ENCODE assay signal across 2 cellular contexts in the genomic region with DNA sequence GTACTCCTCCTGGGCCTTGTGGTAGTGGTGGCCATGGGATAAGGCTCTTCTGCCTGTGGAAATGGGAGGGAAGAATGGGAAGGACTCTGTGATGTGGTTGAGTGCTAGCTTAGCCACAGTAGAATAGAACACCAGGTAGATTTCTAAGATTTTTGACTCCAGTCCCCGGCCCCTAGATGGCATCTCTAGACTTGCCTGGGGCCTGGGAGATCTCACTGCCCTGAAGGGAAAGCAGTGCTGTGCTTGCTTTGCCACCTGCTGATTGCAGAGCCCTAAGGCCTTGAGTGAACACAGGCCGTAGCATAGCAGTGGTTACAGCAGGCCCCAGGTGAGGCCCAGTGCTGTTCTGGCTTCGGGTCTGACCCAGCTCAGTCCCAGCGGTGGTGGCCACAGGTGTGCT.
A peak's percentile ranks its signal among the peaks of the same experiment; 100 is the strongest.
TF ChIP-seq lines count a peak whose summit lies in the region.

No MANE protein-coding gene starts in this region.

TF ChIP-seq in HepG2, 621 proteins besides CTCF, POLR2A, EP300 and RAD21:
- TF ChIP-seq, protein P1, sequence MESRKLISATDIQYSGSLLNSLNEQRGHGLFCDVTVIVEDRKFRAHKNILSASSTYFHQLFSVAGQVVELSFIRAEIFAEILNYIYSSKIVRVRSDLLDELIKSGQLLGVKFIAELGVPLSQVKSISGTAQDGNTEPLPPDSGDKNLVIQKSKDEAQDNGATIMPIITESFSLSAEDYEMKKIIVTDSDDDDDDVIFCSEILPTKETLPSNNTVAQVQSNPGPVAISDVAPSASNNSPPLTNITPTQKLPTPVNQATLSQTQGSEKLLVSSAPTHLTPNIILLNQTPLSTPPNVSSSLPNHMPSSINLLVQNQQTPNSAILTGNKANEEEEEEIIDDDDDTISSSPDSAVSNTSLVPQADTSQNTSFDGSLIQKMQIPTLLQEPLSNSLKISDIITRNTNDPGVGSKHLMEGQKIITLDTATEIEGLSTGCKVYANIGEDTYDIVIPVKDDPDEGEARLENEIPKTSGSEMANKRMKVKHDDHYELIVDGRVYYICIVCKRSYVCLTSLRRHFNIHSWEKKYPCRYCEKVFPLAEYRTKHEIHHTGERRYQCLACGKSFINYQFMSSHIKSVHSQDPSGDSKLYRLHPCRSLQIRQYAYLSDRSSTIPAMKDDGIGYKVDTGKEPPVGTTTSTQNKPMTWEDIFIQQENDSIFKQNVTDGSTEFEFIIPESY (CRISPR knock-in tag; IDR thresholded peaks at IDR 0.05): no peak
- TF ChIP-seq, protein P2, sequence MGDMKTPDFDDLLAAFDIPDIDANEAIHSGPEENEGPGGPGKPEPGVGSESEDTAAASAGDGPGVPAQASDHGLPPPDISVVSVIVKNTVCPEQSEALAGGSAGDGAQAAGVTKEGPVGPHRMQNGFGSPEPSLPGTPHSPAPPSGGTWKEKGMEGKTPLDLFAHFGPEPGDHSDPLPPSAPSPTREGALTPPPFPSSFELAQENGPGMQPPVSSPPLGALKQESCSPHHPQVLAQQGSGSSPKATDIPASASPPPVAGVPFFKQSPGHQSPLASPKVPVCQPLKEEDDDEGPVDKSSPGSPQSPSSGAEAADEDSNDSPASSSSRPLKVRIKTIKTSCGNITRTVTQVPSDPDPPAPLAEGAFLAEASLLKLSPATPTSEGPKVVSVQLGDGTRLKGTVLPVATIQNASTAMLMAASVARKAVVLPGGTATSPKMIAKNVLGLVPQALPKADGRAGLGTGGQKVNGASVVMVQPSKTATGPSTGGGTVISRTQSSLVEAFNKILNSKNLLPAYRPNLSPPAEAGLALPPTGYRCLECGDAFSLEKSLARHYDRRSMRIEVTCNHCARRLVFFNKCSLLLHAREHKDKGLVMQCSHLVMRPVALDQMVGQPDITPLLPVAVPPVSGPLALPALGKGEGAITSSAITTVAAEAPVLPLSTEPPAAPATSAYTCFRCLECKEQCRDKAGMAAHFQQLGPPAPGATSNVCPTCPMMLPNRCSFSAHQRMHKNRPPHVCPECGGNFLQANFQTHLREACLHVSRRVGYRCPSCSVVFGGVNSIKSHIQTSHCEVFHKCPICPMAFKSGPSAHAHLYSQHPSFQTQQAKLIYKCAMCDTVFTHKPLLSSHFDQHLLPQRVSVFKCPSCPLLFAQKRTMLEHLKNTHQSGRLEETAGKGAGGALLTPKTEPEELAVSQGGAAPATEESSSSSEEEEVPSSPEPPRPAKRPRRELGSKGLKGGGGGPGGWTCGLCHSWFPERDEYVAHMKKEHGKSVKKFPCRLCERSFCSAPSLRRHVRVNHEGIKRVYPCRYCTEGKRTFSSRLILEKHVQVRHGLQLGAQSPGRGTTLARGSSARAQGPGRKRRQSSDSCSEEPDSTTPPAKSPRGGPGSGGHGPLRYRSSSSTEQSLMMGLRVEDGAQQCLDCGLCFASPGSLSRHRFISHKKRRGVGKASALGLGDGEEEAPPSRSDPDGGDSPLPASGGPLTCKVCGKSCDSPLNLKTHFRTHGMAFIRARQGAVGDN (CRISPR knock-in tag; IDR thresholded peaks at IDR 0.05): 0 out of 2 replicates have a peak, but pooled peaks have one; percentile 11
- TF ChIP-seq, protein P3, sequence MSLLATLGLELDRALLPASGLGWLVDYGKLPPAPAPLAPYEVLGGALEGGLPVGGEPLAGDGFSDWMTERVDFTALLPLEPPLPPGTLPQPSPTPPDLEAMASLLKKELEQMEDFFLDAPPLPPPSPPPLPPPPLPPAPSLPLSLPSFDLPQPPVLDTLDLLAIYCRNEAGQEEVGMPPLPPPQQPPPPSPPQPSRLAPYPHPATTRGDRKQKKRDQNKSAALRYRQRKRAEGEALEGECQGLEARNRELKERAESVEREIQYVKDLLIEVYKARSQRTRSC (CRISPR knock-in tag; IDR thresholded peaks at IDR 0.05; ENCODE audit: low read depth): no peak
- TF ChIP-seq STAG1 (CRISPR knock-in tag; IDR thresholded peaks at IDR 0.05): peak; percentile 38

TF ChIP-seq in H1, 55 proteins besides CTCF, POLR2A, EP300 and RAD21:
- TF ChIP-seq KDM5A (IDR thresholded peaks at IDR 0.05; ENCODE audit: low read length) (no peak), SUZ12 (IDR thresholded peaks at IDR 0.05; ENCODE audit: low read length) (no peak), ZNF274 (IDR thresholded peaks at IDR 0.05; ENCODE audit: borderline replicate concordance, extremely low read depth, low read length) (no peak), EZH2 (IDR thresholded peaks at IDR 0.05; ENCODE audit: low read depth, low read length, severe bottlenecking) (no peak)
- TF ChIP-seq, protein P4, sequence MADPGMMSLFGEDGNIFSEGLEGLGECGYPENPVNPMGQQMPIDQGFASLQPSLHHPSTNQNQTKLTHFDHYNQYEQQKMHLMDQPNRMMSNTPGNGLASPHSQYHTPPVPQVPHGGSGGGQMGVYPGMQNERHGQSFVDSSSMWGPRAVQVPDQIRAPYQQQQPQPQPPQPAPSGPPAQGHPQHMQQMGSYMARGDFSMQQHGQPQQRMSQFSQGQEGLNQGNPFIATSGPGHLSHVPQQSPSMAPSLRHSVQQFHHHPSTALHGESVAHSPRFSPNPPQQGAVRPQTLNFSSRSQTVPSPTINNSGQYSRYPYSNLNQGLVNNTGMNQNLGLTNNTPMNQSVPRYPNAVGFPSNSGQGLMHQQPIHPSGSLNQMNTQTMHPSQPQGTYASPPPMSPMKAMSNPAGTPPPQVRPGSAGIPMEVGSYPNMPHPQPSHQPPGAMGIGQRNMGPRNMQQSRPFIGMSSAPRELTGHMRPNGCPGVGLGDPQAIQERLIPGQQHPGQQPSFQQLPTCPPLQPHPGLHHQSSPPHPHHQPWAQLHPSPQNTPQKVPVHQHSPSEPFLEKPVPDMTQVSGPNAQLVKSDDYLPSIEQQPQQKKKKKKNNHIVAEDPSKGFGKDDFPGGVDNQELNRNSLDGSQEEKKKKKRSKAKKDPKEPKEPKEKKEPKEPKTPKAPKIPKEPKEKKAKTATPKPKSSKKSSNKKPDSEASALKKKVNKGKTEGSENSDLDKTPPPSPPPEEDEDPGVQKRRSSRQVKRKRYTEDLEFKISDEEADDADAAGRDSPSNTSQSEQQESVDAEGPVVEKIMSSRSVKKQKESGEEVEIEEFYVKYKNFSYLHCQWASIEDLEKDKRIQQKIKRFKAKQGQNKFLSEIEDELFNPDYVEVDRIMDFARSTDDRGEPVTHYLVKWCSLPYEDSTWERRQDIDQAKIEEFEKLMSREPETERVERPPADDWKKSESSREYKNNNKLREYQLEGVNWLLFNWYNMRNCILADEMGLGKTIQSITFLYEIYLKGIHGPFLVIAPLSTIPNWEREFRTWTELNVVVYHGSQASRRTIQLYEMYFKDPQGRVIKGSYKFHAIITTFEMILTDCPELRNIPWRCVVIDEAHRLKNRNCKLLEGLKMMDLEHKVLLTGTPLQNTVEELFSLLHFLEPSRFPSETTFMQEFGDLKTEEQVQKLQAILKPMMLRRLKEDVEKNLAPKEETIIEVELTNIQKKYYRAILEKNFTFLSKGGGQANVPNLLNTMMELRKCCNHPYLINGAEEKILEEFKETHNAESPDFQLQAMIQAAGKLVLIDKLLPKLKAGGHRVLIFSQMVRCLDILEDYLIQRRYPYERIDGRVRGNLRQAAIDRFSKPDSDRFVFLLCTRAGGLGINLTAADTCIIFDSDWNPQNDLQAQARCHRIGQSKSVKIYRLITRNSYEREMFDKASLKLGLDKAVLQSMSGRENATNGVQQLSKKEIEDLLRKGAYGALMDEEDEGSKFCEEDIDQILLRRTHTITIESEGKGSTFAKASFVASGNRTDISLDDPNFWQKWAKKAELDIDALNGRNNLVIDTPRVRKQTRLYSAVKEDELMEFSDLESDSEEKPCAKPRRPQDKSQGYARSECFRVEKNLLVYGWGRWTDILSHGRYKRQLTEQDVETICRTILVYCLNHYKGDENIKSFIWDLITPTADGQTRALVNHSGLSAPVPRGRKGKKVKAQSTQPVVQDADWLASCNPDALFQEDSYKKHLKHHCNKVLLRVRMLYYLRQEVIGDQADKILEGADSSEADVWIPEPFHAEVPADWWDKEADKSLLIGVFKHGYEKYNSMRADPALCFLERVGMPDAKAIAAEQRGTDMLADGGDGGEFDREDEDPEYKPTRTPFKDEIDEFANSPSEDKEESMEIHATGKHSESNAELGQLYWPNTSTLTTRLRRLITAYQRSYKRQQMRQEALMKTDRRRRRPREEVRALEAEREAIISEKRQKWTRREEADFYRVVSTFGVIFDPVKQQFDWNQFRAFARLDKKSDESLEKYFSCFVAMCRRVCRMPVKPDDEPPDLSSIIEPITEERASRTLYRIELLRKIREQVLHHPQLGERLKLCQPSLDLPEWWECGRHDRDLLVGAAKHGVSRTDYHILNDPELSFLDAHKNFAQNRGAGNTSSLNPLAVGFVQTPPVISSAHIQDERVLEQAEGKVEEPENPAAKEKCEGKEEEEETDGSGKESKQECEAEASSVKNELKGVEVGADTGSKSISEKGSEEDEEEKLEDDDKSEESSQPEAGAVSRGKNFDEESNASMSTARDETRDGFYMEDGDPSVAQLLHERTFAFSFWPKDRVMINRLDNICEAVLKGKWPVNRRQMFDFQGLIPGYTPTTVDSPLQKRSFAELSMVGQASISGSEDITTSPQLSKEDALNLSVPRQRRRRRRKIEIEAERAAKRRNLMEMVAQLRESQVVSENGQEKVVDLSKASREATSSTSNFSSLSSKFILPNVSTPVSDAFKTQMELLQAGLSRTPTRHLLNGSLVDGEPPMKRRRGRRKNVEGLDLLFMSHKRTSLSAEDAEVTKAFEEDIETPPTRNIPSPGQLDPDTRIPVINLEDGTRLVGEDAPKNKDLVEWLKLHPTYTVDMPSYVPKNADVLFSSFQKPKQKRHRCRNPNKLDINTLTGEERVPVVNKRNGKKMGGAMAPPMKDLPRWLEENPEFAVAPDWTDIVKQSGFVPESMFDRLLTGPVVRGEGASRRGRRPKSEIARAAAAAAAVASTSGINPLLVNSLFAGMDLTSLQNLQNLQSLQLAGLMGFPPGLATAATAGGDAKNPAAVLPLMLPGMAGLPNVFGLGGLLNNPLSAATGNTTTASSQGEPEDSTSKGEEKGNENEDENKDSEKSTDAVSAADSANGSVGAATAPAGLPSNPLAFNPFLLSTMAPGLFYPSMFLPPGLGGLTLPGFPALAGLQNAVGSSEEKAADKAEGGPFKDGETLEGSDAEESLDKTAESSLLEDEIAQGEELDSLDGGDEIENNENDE (IDR thresholded peaks at IDR 0.05; ENCODE audit: insufficient replicate concordance, low read length): no peak
- TF ChIP-seq, protein P5, sequence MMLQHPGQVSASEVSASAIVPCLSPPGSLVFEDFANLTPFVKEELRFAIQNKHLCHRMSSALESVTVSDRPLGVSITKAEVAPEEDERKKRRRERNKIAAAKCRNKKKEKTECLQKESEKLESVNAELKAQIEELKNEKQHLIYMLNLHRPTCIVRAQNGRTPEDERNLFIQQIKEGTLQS (IDR thresholded peaks at IDR 0.05; ENCODE audit: insufficient read depth, low read depth, low read length): no peak
TF ChIP-seq in H1: peak in this region for 0.
